In the genomic region with DNA sequence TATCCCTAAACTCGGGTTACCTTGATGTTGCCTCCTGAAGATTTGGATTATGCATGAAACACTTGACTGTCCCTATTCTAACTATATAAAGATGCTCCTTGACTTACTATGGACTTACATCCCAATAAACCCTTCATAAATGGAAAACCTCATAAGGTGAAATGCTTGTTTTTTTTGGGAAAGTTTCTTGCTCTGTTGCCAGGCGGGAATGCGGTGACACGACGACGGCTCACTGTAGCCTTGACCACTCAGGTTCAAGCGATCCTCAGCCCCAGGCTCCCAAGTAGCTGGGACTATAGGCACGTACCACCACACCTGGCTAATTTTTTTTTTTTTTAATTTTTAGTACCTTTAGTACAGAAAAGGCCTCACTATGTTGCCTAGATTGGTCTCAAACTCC, we compare ENCODE assay signal across 17 cellular contexts.
"Had no signal": no experiment of that assay in that cellular context is flagged by ENCODE, and none has a peak within 500 bp of the region (broad histone marks: within the 10 kb centered on the region; RNA-seq: fewer than 3 reads in every experiment).

No MANE protein-coding gene starts in this region.

- ATAC-seq: mucosa of descending colon had no signal

- H3K36me3 ChIP-seq: cardiac muscle cell, pancreas, sigmoid colon, thyroid gland had no signal

- H3K27me3 ChIP-seq: cardiac muscle cell, pancreas, sigmoid colon, thyroid gland had no signal

- H3K27me3 Mint-ChIP-seq: activated naive CD8-positive, alpha-beta T cell treated with anti-CD3 and anti-CD28 coated beads, Interleukin-2, amount 10 ng/mL, durations not matched to agents 7 days and 5 days; naive thymus-derived CD4-positive, alpha-beta T cell had no signal

- H3K27ac Mint-ChIP-seq: activated naive CD8-positive, alpha-beta T cell treated with anti-CD3 and anti-CD28 coated beads, Interleukin-2, amount 10 ng/mL, durations not matched to agents 7 days and 5 days; activated T-helper 1 cell treated with anti-CD3 and anti-CD28 coated beads, Interleukin-12 subunit alpha, Interleukin-12 subunit beta, Interleukin-2, Interleukin-4 antibody, amounts not matched to agents 30 ng/mL and 10 ng/mL and 1 ng/mL, durations not matched to agents 14 hours and 24 hours and 36 hours had no signal

- H3K9me3 ChIP-seq: mucosa of descending colon, pancreas, sigmoid colon, thyroid gland had no signal

- H3K9me3 Mint-ChIP-seq: activated naive CD8-positive, alpha-beta T cell treated with anti-CD3 and anti-CD28 coated beads, Interleukin-2, amount 10 ng/mL, durations not matched to agents 7 days and 5 days; activated T-helper 1 cell treated with anti-CD3 and anti-CD28 coated beads, Interleukin-12 subunit alpha, Interleukin-12 subunit beta, Interleukin-2, Interleukin-4 antibody, amounts not matched to agents 30 ng/mL and 10 ng/mL and 1 ng/mL, durations not matched to agents 14 hours and 24 hours and 36 hours; naive thymus-derived CD4-positive, alpha-beta T cell had no signal

- H3K4me3 ChIP-seq: cardiac muscle cell, mucosa of descending colon, pancreas, sigmoid colon, thyroid gland had no signal

- DNase-seq: activated CD4-positive, alpha-beta T cell treated with anti-CD3 and anti-CD28 coated beads, Interleukin-2, amount 50 U/mL, for 48 hours; activated naive CD4-positive, alpha-beta T cell; activated naive CD8-positive, alpha-beta T cell treated with anti-CD3 and anti-CD28 coated beads, Interleukin-2, amount 10 ng/mL, durations not matched to agents 7 days and 5 days; activated T-cell treated with anti-CD3 and anti-CD28 coated beads for 4 hours; amygdala; kidney glomerular epithelial cell; left ventricle myocardium superior; mucosa of descending colon; naive thymus-derived CD4-positive, alpha-beta T cell; pancreas; sigmoid colon; stimulated activated CD4-positive, alpha-beta T cell treated with anti-CD3 and anti-CD28 coated beads, Interleukin-4, amount 100 ng/mL, for 4 hours; stimulated activated naive CD4-positive, alpha-beta T cell; thyroid gland; WERI-Rb-1 had no signal

- H3K27ac ChIP-seq: WERI-Rb-1 had no signal

- H3K4me3 Mint-ChIP-seq: activated naive CD8-positive, alpha-beta T cell treated with anti-CD3 and anti-CD28 coated beads, Interleukin-2, amount 10 ng/mL, durations not matched to agents 7 days and 5 days; activated T-helper 1 cell treated with anti-CD3 and anti-CD28 coated beads, Interleukin-12 subunit alpha, Interleukin-12 subunit beta, Interleukin-2, Interleukin-4 antibody, amounts not matched to agents 30 ng/mL and 10 ng/mL and 1 ng/mL, durations not matched to agents 14 hours and 24 hours and 36 hours had no signal
